28 cellular contexts compared by ENCODE assay signal in the genomic region with DNA sequence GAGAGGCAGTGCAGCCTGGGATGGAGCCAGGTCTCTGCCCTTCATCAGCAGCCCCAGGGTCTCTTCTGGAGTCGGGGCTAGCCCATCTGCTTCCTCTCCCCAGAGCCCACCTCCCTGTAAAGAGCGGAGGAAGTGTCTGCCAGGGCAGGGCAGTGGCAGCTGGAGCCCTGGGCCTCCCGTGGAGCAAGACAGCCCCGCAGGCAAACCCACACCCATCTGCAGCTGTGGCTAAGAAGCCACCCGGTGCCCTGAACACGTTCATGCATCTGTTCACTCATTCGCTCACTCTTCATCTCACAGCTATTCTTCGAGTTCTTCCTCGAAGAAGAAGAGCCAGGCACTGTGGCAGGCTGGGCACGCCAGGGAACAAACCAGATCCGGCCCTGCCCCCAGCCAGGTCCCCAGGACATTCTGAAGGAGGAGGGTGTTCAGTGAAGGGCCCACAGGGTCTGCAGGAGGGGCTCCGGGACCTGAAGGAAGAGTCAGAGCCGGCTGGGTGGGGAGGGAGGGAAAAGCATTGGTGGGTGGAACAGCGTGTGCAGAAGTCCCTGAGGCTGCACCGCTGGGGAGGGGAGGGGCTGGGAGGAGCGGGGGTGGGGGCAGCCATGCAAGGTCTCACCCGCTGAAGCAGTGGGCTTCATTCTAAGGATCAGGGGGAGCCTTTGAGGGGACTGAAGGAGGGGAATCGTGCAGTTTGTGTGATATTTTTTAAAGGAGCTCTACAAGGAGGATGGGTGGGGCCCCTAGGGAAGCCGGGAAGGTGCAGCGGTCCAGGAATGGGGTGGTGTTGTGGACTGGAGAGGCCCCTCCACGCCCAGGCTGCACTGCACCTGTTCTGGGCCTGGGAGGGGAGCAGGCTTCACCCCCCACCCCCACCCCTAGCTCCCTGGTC.
DNase-seq lines count a peak whose midpoint lies in the region; TF ChIP-seq lines count a peak whose summit lies in the region.
"Had no signal": no experiment of that assay in that cellular context is flagged by ENCODE, and none has a peak within 500 bp of the region (broad histone marks: within the 10 kb centered on the region; RNA-seq: fewer than 3 reads in every experiment).

No MANE protein-coding gene starts in this region.

- H3K27me3 Mint-ChIP-seq in Caco-2 (ENCODE audit: insufficient read depth, unreplicated experiment), result no peaks in the 10 kb centered on the region

- H3K14ac ChIP-seq in neuronal stem cell (ENCODE audit: low read length), result no peak overlapping the region

- no peak overlapping the region for H2BK12ac ChIP-seq in neuronal stem cell (ENCODE audit: low read length)

- CTCF ChIA-PET in Caco-2 (lab: Charles Lee), result no interaction called here

- no peak overlapping the region for H3K4me3 ChIP-seq in neuronal stem cell (ENCODE audit: low read length in 2 of 2)
- no peak overlapping the region for H3K4me3 ChIP-seq in Caco-2 (ENCODE audit: low read depth, low read length)
- H3K4me3 ChIP-seq: adrenal gland, body of pancreas, esophagus muscularis mucosa, heart right ventricle, lung, skin epidermis, testis had no signal

- H3K4me2 ChIP-seq in neuronal stem cell (ENCODE audit: insufficient read depth, low read length, poor library complexity, severe bottlenecking), result no peak overlapping the region

- no peak overlapping the region for H2AFZ ChIP-seq in neuronal stem cell (ENCODE audit: low read length)

- H3K27ac ChIP-seq in neuronal stem cell (replicated peaks; ENCODE audit: low read length), result no peak overlapping the region
- H3K27ac ChIP-seq: 22Rv1, adrenal gland, body of pancreas, esophagus muscularis mucosa, foreskin keratinocyte, heart right ventricle, skin epidermis, testis had no signal

- no peaks in the 10 kb centered on the region for H3K4me1 Mint-ChIP-seq in Caco-2 (ENCODE audit: low read depth, unreplicated experiment)

- intact Hi-C loops in head of caudate nucleus (cut with DNase I), result no loop called here
- intact Hi-C loops in Caco-2 (cut with micrococcal nuclease; ENCODE audit: unreplicated experiment), result no loop called here

- H2BK15ac ChIP-seq in neuronal stem cell (ENCODE audit: low read length), result peak overlapping the region; percentile 78

- no TSS peak for BruUV-seq in Caco-2 (replicated peaks; lab: Mats Ljungman, UMichigan)

- H2BK120ac ChIP-seq in neuronal stem cell (ENCODE audit: low read depth, low read length), result no peak overlapping the region

- H3K18ac ChIP-seq in neuronal stem cell (ENCODE audit: low read length), result peak overlapping the region; percentile 87

- peaks cover 0 to 13% (median 0%) of the 10 kb centered on the region in 3 experiments for H3K27me3 ChIP-seq in neuronal stem cell (ENCODE audit: control insufficient read depth in 3 of 3, insufficient read depth in 3 of 3, low read depth in 1 of 3, low read length in 3 of 3)
- no peaks in the 10 kb centered on the region for H3K27me3 ChIP-seq in Caco-2 (replicated peaks; ENCODE audit: control insufficient read depth, insufficient read depth, low read length)
- H3K27me3 ChIP-seq: testis had no signal

- no peak overlapping the region for H3K9ac ChIP-seq in neuronal stem cell (ENCODE audit: low read depth, low read length, poor library complexity)

- POLR2A ChIA-PET in Caco-2 (lab: Charles Lee), result no interaction called here

- H3K9me3 Mint-ChIP-seq in Caco-2 (ENCODE audit: unreplicated experiment), result peaks cover 6% of the 10 kb centered on the region
- H3K9me3 Mint-ChIP-seq: natural killer cell treated with Interleukin-12 subunit alpha and Interleukin-12 subunit beta and Interleukin-15 and Interleukin-18, amount 100 ng/mL, for 72 hours had no signal

- no peaks in the 10 kb centered on the region for H3K36me3 ChIP-seq in neuronal stem cell (replicated peaks in 1 of 2; ENCODE audit: control insufficient read depth in 2 of 2, insufficient read depth in 2 of 2, low read length in 2 of 2)
- H3K36me3 ChIP-seq in Caco-2 (ENCODE audit: control insufficient read depth, insufficient read depth, low read length), result no peaks in the 10 kb centered on the region
- H3K36me3 ChIP-seq: adrenal gland, esophagus muscularis mucosa, heart right ventricle had no signal

- DNase-seq in NCI-H1417 (lab: John Stamatoyannopoulos, UW) (peak in 2 of 3 experiments; percentile 37 to 73), NCI-H1417 treated with DMSO at 0.1 percent for 48 hours (lab: John Stamatoyannopoulos, UW) (no peak), NAMALWA (ENCODE audit: low spot score) (peak; percentile 45), RPMI8226 (peak; percentile 50), neuronal stem cell (ENCODE audit: low spot score) (no peak), head of caudate nucleus (no peak), Caco-2 (no peak)
- no peak for DNase-seq in activated naive CD4-positive, alpha-beta T cell treated with anti-CD3 and anti-CD28 coated beads, Interleukin-2, amount 50 U/mL, for 16 hours
- DNase-seq: activated CD8-positive, alpha-beta memory T cell treated with anti-CD3 and anti-CD28 coated beads, Interleukin-2, amount 50 U/mL, for 48 hours; activated CD8-positive, alpha-beta T cell treated with anti-CD3 and anti-CD28 coated beads for 36 hours; activated naive CD4-positive, alpha-beta T cell treated with anti-CD3 and anti-CD28 coated beads for 36 hours; adrenal gland; body of pancreas; cerebellar nuclear complex; DMS53; foreskin keratinocyte; H7; heart right ventricle; KG1; NK-92 treated with Interleukin-12 subunit alpha and Interleukin-12 subunit beta, amount 100 ng/mL, for 24 hours; stimulated activated naive CD4-positive, alpha-beta T cell treated with Interleukin-2 at 50 U/mL for 16 hours; testis had no signal

- WGBS in neuronal stem cell (ENCODE audit: extremely low coverage in 2 of 2, insufficient read length in 2 of 2, insufficient replicate concordance in 1 of 2), 2 donors, result no CpG with 5 or more reads among the region's 21 CpGs

- no peak for TF ChIP-seq CTCF in Caco-2 (IDR thresholded peaks at IDR 0.05; ENCODE audit: insufficient read depth in 1 of 2, low read depth in 1 of 2, low read length in 1 of 2, severe bottlenecking in 1 of 2, unreplicated experiment in 1 of 2)

- H2AK5ac ChIP-seq in neuronal stem cell (ENCODE audit: low read depth, low read length), result no peak overlapping the region

- peak overlapping the region; percentile 55 for H3K23ac ChIP-seq in neuronal stem cell (ENCODE audit: low read depth, low read length, poor library complexity)

- no peak overlapping the region for H4K8ac ChIP-seq in neuronal stem cell (ENCODE audit: low read depth, low read length)

- H3K4me1 ChIP-seq in neuronal stem cell (ENCODE audit: control insufficient read depth in 2 of 2, insufficient read depth in 1 of 2, low read depth in 1 of 2, low read length in 2 of 2) (no peaks in the 10 kb centered on the region), Caco-2 (no peaks in the 10 kb centered on the region)
- H3K4me1 ChIP-seq: adrenal gland, body of pancreas, esophagus muscularis mucosa, foreskin keratinocyte, heart right ventricle, testis had no signal

- H3K9me3 ChIP-seq in neuronal stem cell (replicated peaks in 1 of 2; ENCODE audit: control insufficient read depth in 2 of 2, insufficient read depth in 1 of 2, low read depth in 1 of 2, low read length in 2 of 2) (peaks cover 0 to 1% of the 10 kb centered on the region in 2 donors), Caco-2 (peaks cover 5% of the 10 kb centered on the region; the same call in 1 of the 2 replicates)
- H3K9me3 ChIP-seq: body of pancreas, testis had no signal

- no peak overlapping the region for H3K4me3 Mint-ChIP-seq in Caco-2 (ENCODE audit: unreplicated experiment)
- H3K4me3 Mint-ChIP-seq: activated CD8-positive, alpha-beta T cell treated with anti-CD3 and anti-CD28 coated beads for 36 hours; activated naive CD4-positive, alpha-beta T cell treated with anti-CD3 and anti-CD28 coated beads for 36 hours; natural killer cell treated with Interleukin-12 subunit alpha and Interleukin-12 subunit beta and Interleukin-15 and Interleukin-18, amount 100 ng/mL, for 72 hours; T-helper 2 cell treated with Interferon-gamma antibody and Interleukin-4, amounts not matched to agents 5 μg/mL and 100 μg/mL, for 36 hours had no signal

- H3K4ac ChIP-seq in neuronal stem cell (ENCODE audit: low read length), result peak overlapping the region; percentile 10

- no peaks in the 10 kb centered on the region for H3K79me1 ChIP-seq in neuronal stem cell (ENCODE audit: low read depth, low read length)

- no peak overlapping the region for H4K91ac ChIP-seq in neuronal stem cell (ENCODE audit: low read depth, low read length, poor library complexity)

- no peak overlapping the region for H3K27ac Mint-ChIP-seq in Caco-2 (ENCODE audit: unreplicated experiment)
- H3K27ac Mint-ChIP-seq: activated CD8-positive, alpha-beta T cell treated with anti-CD3 and anti-CD28 coated beads for 36 hours; activated naive CD4-positive, alpha-beta T cell treated with anti-CD3 and anti-CD28 coated beads for 36 hours; natural killer cell treated with Interleukin-12 subunit alpha and Interleukin-12 subunit beta and Interleukin-15 and Interleukin-18, amount 100 ng/mL, for 72 hours; T-helper 2 cell treated with Interferon-gamma antibody and Interleukin-4, amounts not matched to agents 5 μg/mL and 100 μg/mL, for 36 hours had no signal

- no peaks in the 10 kb centered on the region for H3K36me3 Mint-ChIP-seq in Caco-2 (ENCODE audit: insufficient read depth, unreplicated experiment)

- H2BK5ac ChIP-seq in neuronal stem cell (ENCODE audit: low read length), result no peak overlapping the region

Comparison
In these comparisons a context has a peak if more than half of its experiments do, and no peak if none do; other contexts are left out.
1. DNase-seq: peak in NCI-H1417 (2 of 3), NAMALWA (single experiment) and RPMI8226 (single experiment); none in NCI-H1417 treated with DMSO at 0.1 percent for 48 hours (single experiment), neuronal stem cell (single experiment), head of caudate nucleus (0 of 42), activated naive CD4-positive, alpha-beta T cell treated with anti-CD3 and anti-CD28 coated beads, Interleukin-2, amount 50 U/mL, for 16 hours (single experiment) and Caco-2 (0 of 2).